8 cellular contexts compared by ENCODE assay signal in genomic region chr9:127545196-127546124, GRCh38.
DNase-seq lines count a peak whose midpoint lies in the region; ATAC-seq, FAIRE-seq and TF ChIP-seq lines count a peak whose summit lies in the region.

No MANE protein-coding gene starts in this region.

- H2BK5ac ChIP-seq in H1 (ENCODE audit: low read depth, low read length), result peak overlapping the region; percentile 56; the same call in 1 of the 2 replicates

- H4K20me1 ChIP-seq in H1 (replicated peaks in 1 of 2; ENCODE audit: control insufficient read depth in 1 of 2, insufficient read depth in 2 of 2, low read length in 2 of 2), result peaks cover 5 to 24% of the 10 kb centered on the region in 2 experiments

- H3K36me3 ChIP-seq in H1 (ENCODE audit: control insufficient read depth in 2 of 4, insufficient read depth in 4 of 4, low read length in 3 of 4), result no peaks in the 10 kb centered on the region
- no peaks in the 10 kb centered on the region for H3K36me3 ChIP-seq in muscle layer of colon (ENCODE audit: insufficient read depth, low read length)

- no peak for ATAC-seq in HG03039 (IDR thresholded peaks at IDR 0.05; ENCODE audit: unreplicated experiment)
- ATAC-seq in GM21576 (IDR thresholded peaks at IDR 0.05; ENCODE audit: unreplicated experiment), result no peak
- ATAC-seq in HG02884 (IDR thresholded peaks at IDR 0.05; ENCODE audit: unreplicated experiment), result no peak

- no peak overlapping the region; a peak in 1 of 4 replicates for H3K4me2 ChIP-seq in H1 (ENCODE audit: insufficient read depth in 1 of 2, low read depth in 2 of 2, low read length in 2 of 2)

- H3K9ac ChIP-seq in H1 (replicated peaks in 1 of 4; ENCODE audit: extremely low read depth in 1 of 4, low read depth in 3 of 4, low read length in 3 of 4) (no peak overlapping the region), muscle layer of colon (ENCODE audit: low read length) (no peak overlapping the region)

- H3K18ac ChIP-seq in H1 (ENCODE audit: extremely low read depth, low read length), result peak overlapping the region; percentile 78

- CTCF ChIA-PET in H1 (lab: Charles Lee; ENCODE audit: partially characterized antibody), result interaction anchor here (0.8 to 3.3 kb wide), 8 partner anchors 13 to 42 kb away, joined by 3 to 22 read pairs (median 4); no protein-coding TSS in a partner anchor

- no peak overlapping the region for H2BK20ac ChIP-seq in H1 (ENCODE audit: low read length)

- H2AFZ ChIP-seq in H1 (ENCODE audit: low read length), result no peak overlapping the region

- H3K79me2 ChIP-seq in H1 (ENCODE audit: control insufficient read depth in 1 of 2, insufficient read depth in 2 of 2, low read length in 2 of 2), result peaks cover 0 to 34% of the 10 kb centered on the region in 2 experiments; a peak in 2 of 4 replicates

- no peak overlapping the region for H4K5ac ChIP-seq in H1 (ENCODE audit: insufficient read length, low read depth, low read length)

- H3K14ac ChIP-seq in H1 (ENCODE audit: insufficient read length), result no peak overlapping the region

- H3K4me1 ChIP-seq in H1 (replicated peaks in 1 of 4; ENCODE audit: control insufficient read depth in 3 of 4, insufficient read depth in 4 of 4, low read length in 3 of 4) (peaks cover 0 to 20% (median 8%) of the 10 kb centered on the region in 4 experiments; a peak in 5 of 7 replicates), muscle layer of colon (ENCODE audit: insufficient read depth, low read length) (peaks cover 49% of the 10 kb centered on the region)

- peaks cover 32% of the 10 kb centered on the region for H3K79me1 ChIP-seq in H1 (ENCODE audit: low read depth, low read length)

- FAIRE-seq in H1 (lab: Jason Lieb, UNC), result no peak

- 81% methylated on average over 21 of the region's 25 CpGs; no CpG with 5 or more reads in 1 of the 2 experiments for WGBS in H1 (ENCODE audit: extremely low coverage in 1 of 2, insufficient coverage in 1 of 2, insufficient read length in 1 of 2, insufficient replicate concordance in 2 of 2, low coverage in 1 of 2, low lambda C conversion rate in 2 of 2, missing lambda C conversion rate in 1 of 2), 2 experiments

- peak overlapping the region; percentile 18; the same call in 1 of the 2 replicates for H3K27ac ChIP-seq in H1 (ENCODE audit: low read depth, low read length)
- peak overlapping the region; percentile 67 for H3K27ac ChIP-seq in muscle layer of colon (ENCODE audit: low read depth, low read length)

- DNase-seq in NCI-H2029 (lab: John Stamatoyannopoulos, UW), result peak; percentile 71
- DNase-seq in H1 (ENCODE audit: low read depth in 1 of 2, low spot score in 2 of 2), result no peak
- no peak for DNase-seq in NCI-H82 (lab: John Stamatoyannopoulos, UW)

- H4K91ac ChIP-seq in H1 (replicated peaks; ENCODE audit: insufficient read length, low read length), result peak overlapping the region; percentile 39

- POLR2A ChIA-PET in H1 (lab: Charles Lee; ENCODE audit: partially characterized antibody), result interaction anchor here (0.8 to 1.5 kb wide), 4 partner anchors 12 to 45 kb away, joined by 3 to 5 read pairs (median 3); no protein-coding TSS in a partner anchor

- H2AK5ac ChIP-seq in H1 (ENCODE audit: low read depth, low read length), result no peak overlapping the region

- peaks cover 2% of the 10 kb centered on the region; the same call in 1 of the 2 replicates for H3K23me2 ChIP-seq in H1 (ENCODE audit: low read depth, low read length)

- no peak overlapping the region for H3K56ac ChIP-seq in H1 (replicated peaks; ENCODE audit: insufficient read length, low read depth, low read length)

- no peaks in the 10 kb centered on the region for H3K27me3 ChIP-seq in H1 (replicated peaks in 1 of 4; ENCODE audit: control insufficient read depth in 3 of 4, extremely low read depth in 1 of 4, insufficient read depth in 3 of 4, low read length in 3 of 4)
- H3K27me3 ChIP-seq in muscle layer of colon (ENCODE audit: control insufficient read depth in 1 of 2, insufficient read depth in 2 of 2, low read length in 2 of 2), result no peaks in the 10 kb centered on the region

- peak overlapping the region; percentile 62 for H4K8ac ChIP-seq in H1 (ENCODE audit: extremely low read depth, insufficient read depth, low read length)

- TF ChIP-seq POLR2A in GM19193 (IDR thresholded peaks at IDR 0.05; ENCODE audit: extremely low read depth, insufficient read depth, insufficient read length) (peak; percentile 26), H1 (IDR thresholded peaks at IDR 0.05; ENCODE audit: control extremely low read depth in 1 of 2, low read depth in 2 of 2, low read length in 2 of 2) (no peak)

- H3K4me3 ChIP-seq in H1 (ENCODE audit: extremely low read depth in 1 of 4, insufficient read depth in 2 of 4, low read depth in 3 of 4, low read length in 4 of 4) (no peak overlapping the region), muscle layer of colon (ENCODE audit: low read depth in 1 of 2, low read length in 2 of 2) (no peak overlapping the region)

- TF ChIP-seq EP300 in H1 (IDR thresholded peaks at IDR 0.05; ENCODE audit: borderline replicate concordance in 1 of 2, low read depth in 2 of 2, low read length in 2 of 2), result no peak

- H3K9me3 ChIP-seq in H1 (ENCODE audit: insufficient read depth in 2 of 2, low read depth in 1 of 2, low read length in 1 of 2) (no peaks in the 10 kb centered on the region), muscle layer of colon (ENCODE audit: low read length) (no peaks in the 10 kb centered on the region)

- no peak overlapping the region for H3K23ac ChIP-seq in H1 (ENCODE audit: insufficient read length)

- TF ChIP-seq CTCF in H1 (IDR thresholded peaks at IDR 0.05; ENCODE audit: control extremely low read depth in 1 of 3, insufficient read depth in 1 of 3, low read depth in 1 of 3, low read length in 3 of 3), result no peak

- TF ChIP-seq RAD21 in H1 (IDR thresholded peaks at IDR 0.05 in 1 of 2, conservative IDR thresholded peaks at IDR 0.05 in 1 of 2; ENCODE audit: low read depth in 2 of 2, low read length in 2 of 2), result no peak

- no peak overlapping the region for H2BK120ac ChIP-seq in H1 (replicated peaks; ENCODE audit: low read depth, low read length)

- peak overlapping the region; percentile 55 for H3K4ac ChIP-seq in H1 (replicated peaks; ENCODE audit: insufficient read length, low read depth, low read length)

- H2BK15ac ChIP-seq in H1 (ENCODE audit: low read length), result peak overlapping the region; percentile 46; the same call in 1 of the 2 replicates

- H2BK12ac ChIP-seq in H1 (ENCODE audit: low read depth, low read length), result peak overlapping the region; percentile 68; the same call in 1 of the 2 replicates

TF ChIP-seq in H1, 55 proteins besides CTCF, POLR2A, EP300 and RAD21 (continues in another document):
- TF ChIP-seq POLR2AphosphoS5 (IDR thresholded peaks at IDR 0.05; ENCODE audit: low read depth, low read length) (no peak), TBP (IDR thresholded peaks at IDR 0.05; ENCODE audit: low read depth, low read length) (no peak), HDAC2 (IDR thresholded peaks at IDR 0.05; ENCODE audit: borderline replicate concordance in 1 of 2, low read depth in 2 of 2, low read length in 2 of 2) (no peak), RNF2 (IDR thresholded peaks at IDR 0.05; ENCODE audit: borderline replicate concordance, low read depth, low read length, missing control alignments, poor library complexity, severe bottlenecking) (no peak), CBX8 (IDR thresholded peaks at IDR 0.05; ENCODE audit: borderline replicate concordance, low read depth, low read length) (no peak), TEAD4 (IDR thresholded peaks at IDR 0.05; ENCODE audit: low read depth, low read length) (no peak), CREB1 (IDR thresholded peaks at IDR 0.05) (no peak), NRF1 (IDR thresholded peaks at IDR 0.05; ENCODE audit: low read depth, low read length) (no peak), ATF2 (IDR thresholded peaks at IDR 0.05; ENCODE audit: low read length) (no peak), JUN (IDR thresholded peaks at IDR 0.05; ENCODE audit: low read depth, low read length) (no peak), CEBPB (IDR thresholded peaks at IDR 0.05; ENCODE audit: low read depth, low read length) (no peak), JUND (IDR thresholded peaks at IDR 0.05; ENCODE audit: low read length) (no peak), RFX5 (IDR thresholded peaks at IDR 0.05; ENCODE audit: borderline replicate concordance, low read depth, low read length) (no peak), ASH2L (IDR thresholded peaks at IDR 0.05; ENCODE audit: low read length) (no peak)
